ENCODE assay signal across 14 cellular contexts in the genomic region with DNA sequence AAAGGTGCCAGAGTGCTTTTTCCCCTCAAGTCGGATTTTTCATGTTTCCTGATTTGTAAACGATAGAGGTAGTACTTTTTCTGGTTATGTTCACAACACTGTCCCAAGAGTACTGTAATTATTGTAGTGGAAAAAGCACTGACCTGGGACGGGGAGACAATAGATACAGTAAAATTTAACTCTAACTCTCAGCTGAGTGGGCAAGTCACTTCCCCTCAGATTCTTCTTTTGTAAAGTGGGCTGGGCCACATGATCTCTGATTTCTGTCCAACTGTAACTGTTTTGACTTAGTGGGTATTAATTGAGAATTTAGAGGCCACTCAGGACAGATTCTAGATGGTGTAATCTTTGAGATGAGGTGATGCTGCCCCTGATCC. TPM values are rescaled to one million over a fixed set of nuclear protein-coding genes. Genes with fewer than 3 reads are reported as not detected.
DNase-seq lines count a peak whose midpoint lies in the region; ATAC-seq and TF ChIP-seq lines count a peak whose summit lies in the region.
"Had no signal": no experiment of that assay in that cellular context is flagged by ENCODE, and none has a peak within 500 bp of the region (broad histone marks: within the 10 kb centered on the region; RNA-seq: fewer than 3 reads in every experiment).

No MANE protein-coding gene starts in this region.

- intact Hi-C loops in Calu3 (cut with micrococcal nuclease; ENCODE audit: unreplicated experiment) (loop anchor here (1.0 to 5.0 kb wide), 2 partner anchors 75 to 102 kb away; no protein-coding TSS in a partner anchor), uterus (cut with DNase I; ENCODE audit: low total_unique reads) (loop anchor here (10.0 kb wide), 1 partner anchor 72 kb away; a partner anchor contains a TSS), head of caudate nucleus (cut with DNase I) (no loop called here)

- CTCF ChIA-PET in Calu3 (lab: Charles Lee) (interaction anchor here (0.9 to 1.3 kb wide), 3 partner anchors 76 to 101 kb away, joined by 3 to 13 read pairs (median 5); no protein-coding TSS in a partner anchor), SK-N-SH (lab: Yijun Ruan, JAX) (interaction anchor here (0.7 to 2.5 kb wide), 4 partner anchors 12 to 102 kb away, joined by 3 to 8 read pairs (median 5); no protein-coding TSS in a partner anchor)

- H3K9me3 Mint-ChIP-seq in Calu3 (ENCODE audit: low read depth, unreplicated experiment) (no peaks in the 10 kb centered on the region), mesothelial cell of epicardium (no peaks in the 10 kb centered on the region)

- H3K4me2 ChIP-seq in Karpas-422 (ENCODE audit: low read depth, low read length, poor library complexity, severe bottlenecking), result peak overlapping the region; percentile 62
- no peak overlapping the region for H3K4me2 ChIP-seq in SK-N-SH

- no peaks in the 10 kb centered on the region for H3K9me3 ChIP-seq in Karpas-422 (ENCODE audit: low read length)
- H3K9me3 ChIP-seq in uterus, result no peaks in the 10 kb centered on the region
- no peaks in the 10 kb centered on the region for H3K9me3 ChIP-seq in SK-N-SH
- H3K9me3 ChIP-seq: breast epithelium, prostate gland had no signal

- H3K27me3 ChIP-seq in Karpas-422 (ENCODE audit: low read length) (no peaks in the 10 kb centered on the region), uterus (no peaks in the 10 kb centered on the region), SK-N-SH (ENCODE audit: insufficient read depth) (no peaks in the 10 kb centered on the region)
- H3K27me3 ChIP-seq: breast epithelium had no signal

- H3K27ac ChIP-seq in Karpas-422 (ENCODE audit: low read length), result peak overlapping the region; percentile 90
- H3K27ac ChIP-seq in uterus, result no peak overlapping the region
- no peak overlapping the region for H3K27ac ChIP-seq in SK-N-SH (ENCODE audit: low read depth in 2 of 2, low read length in 1 of 2)
- H3K27ac ChIP-seq: breast epithelium had no signal

- H3K36me3 Mint-ChIP-seq in Calu3 (ENCODE audit: insufficient read depth, unreplicated experiment), result peaks cover 39% of the 10 kb centered on the region
- peaks cover 9% of the 10 kb centered on the region for H3K36me3 Mint-ChIP-seq in mesothelial cell of epicardium

- H2AFZ ChIP-seq in Karpas-422 (ENCODE audit: low read length), result no peak overlapping the region
- no peak overlapping the region for H2AFZ ChIP-seq in SK-N-SH (ENCODE audit: low read depth)

- H3F3A ChIP-seq in SK-N-SH (replicated peaks; ENCODE audit: insufficient read depth), result peaks cover 11% of the 10 kb centered on the region

- H3K9ac ChIP-seq in Karpas-422 (ENCODE audit: low read length) (peak overlapping the region; percentile 53), SK-N-SH (no peak overlapping the region)

- H3K4me3 ChIP-seq in Karpas-422 (ENCODE audit: low read length) (peak overlapping the region; percentile 44), uterus (no peak overlapping the region), SK-N-SH (ENCODE audit: low read depth in 2 of 2, low read length in 1 of 2) (no peak overlapping the region)
- H3K4me3 ChIP-seq: breast epithelium, prostate gland had no signal

- no peak for TF ChIP-seq POLR2A in uterus (IDR thresholded peaks at IDR 0.05)

- H3K4me1 Mint-ChIP-seq in Calu3 (ENCODE audit: low read depth, unreplicated experiment) (peaks cover 28% of the 10 kb centered on the region), mesothelial cell of epicardium (no peaks in the 10 kb centered on the region)

- H4K20me1 ChIP-seq in Karpas-422 (ENCODE audit: insufficient read depth, low read depth, low read length), result no peaks in the 10 kb centered on the region
- H4K20me1 ChIP-seq in SK-N-SH (ENCODE audit: insufficient read depth), result 0 out of 2 replicates have a peak, but pooled peaks cover 3% of the 10 kb centered on the region

- no peak for TF ChIP-seq CTCF in Calu3 (IDR thresholded peaks at IDR 0.05; ENCODE audit: unreplicated experiment)
- TF ChIP-seq CTCF in mesothelial cell of epicardium (IDR thresholded peaks at IDR 0.05; ENCODE audit: unreplicated experiment), result no peak
- no peak for TF ChIP-seq CTCF in uterus (IDR thresholded peaks at IDR 0.05)
- no peak for TF ChIP-seq CTCF in SK-N-SH (IDR thresholded peaks at IDR 0.05)

- H3K4me3 Mint-ChIP-seq in Calu3 (ENCODE audit: low read depth, unreplicated experiment) (no peak overlapping the region), mesothelial cell of epicardium (no peak overlapping the region)

- BruUV-seq in Calu3 (replicated peaks; lab: Mats Ljungman, UMichigan), result no TSS peak

- H3K27ac Mint-ChIP-seq in Calu3 (ENCODE audit: unreplicated experiment) (peak overlapping the region; percentile 18), mesothelial cell of epicardium (peak overlapping the region; percentile 7)

- no peaks in the 10 kb centered on the region for H3K9me2 ChIP-seq in Karpas-422 (replicated peaks; ENCODE audit: insufficient read depth, low read length)
- no peaks in the 10 kb centered on the region for H3K9me2 ChIP-seq in SK-N-SH

- no peak for TF ChIP-seq RAD21 in SK-N-SH (IDR thresholded peaks at IDR 0.05; ENCODE audit: low read length)

- no peaks in the 10 kb centered on the region for H3K27me3 Mint-ChIP-seq in Calu3 (ENCODE audit: unreplicated experiment)
- H3K27me3 Mint-ChIP-seq in mesothelial cell of epicardium (ENCODE audit: low read depth), result no peaks in the 10 kb centered on the region

- WGBS in SK-N-SH (ENCODE audit: low lambda C conversion rate), result 95% methylated on average over 3 of the region's 3 CpGs

- H3K79me2 ChIP-seq in Karpas-422 (ENCODE audit: low read length) (peaks cover 65% of the 10 kb centered on the region), SK-N-SH (ENCODE audit: insufficient read depth) (peaks cover 35% of the 10 kb centered on the region)

- H3K4me1 ChIP-seq in Karpas-422 (ENCODE audit: low read length) (peaks cover 66% of the 10 kb centered on the region), uterus (no peaks in the 10 kb centered on the region), SK-N-SH (ENCODE audit: control insufficient read depth in 1 of 2, insufficient read depth in 2 of 2, low read depth in 1 of 2, low read length in 1 of 2) (0 out of 4 replicates have a peak, but pooled peaks cover 0 to 6% of the 10 kb centered on the region in 2 experiments)
- H3K4me1 ChIP-seq: breast epithelium, prostate gland had no signal

- POLR2A ChIA-PET in SK-N-SH (lab: Yijun Ruan, JAX), result no interaction called here

- peaks cover 19% of the 10 kb centered on the region for H3K36me3 ChIP-seq in Karpas-422 (ENCODE audit: insufficient read depth, low read length)
- H3K36me3 ChIP-seq in uterus, result no peaks in the 10 kb centered on the region
- H3K36me3 ChIP-seq in SK-N-SH (replicated peaks in 1 of 2; ENCODE audit: control insufficient read depth in 1 of 2, insufficient read depth in 2 of 2, low read length in 1 of 2), result peaks cover 9 to 13% of the 10 kb centered on the region in 2 experiments
- H3K36me3 ChIP-seq: breast epithelium, prostate gland had no signal

- ATAC-seq in GM19397 (IDR thresholded peaks at IDR 0.05; ENCODE audit: unreplicated experiment) (peak; percentile 30), HG03025 (IDR thresholded peaks at IDR 0.05; ENCODE audit: low FRiP score, unreplicated experiment) (no peak)

- no peak for DNase-seq in Calu3
- DNase-seq in Karpas-422, result peak; percentile 77
- DNase-seq in mesothelial cell of epicardium (ENCODE audit: low spot score in 2 of 2, unreplicated experiment in 2 of 2), result no peak
- no peak for DNase-seq in uterus
- no peak for DNase-seq in SK-N-SH
- DNase-seq in head of caudate nucleus, result no peak
- DNase-seq: activated naive CD4-positive, alpha-beta T cell treated with Interleukin-2 at 50 U/mL for 16 hours; effector CD4-positive, alpha-beta T cell; hippocampal formation; KG1 had no signal

- TF ChIP-seq EP300 in SK-N-SH (IDR thresholded peaks at IDR 0.05; ENCODE audit: borderline replicate concordance in 1 of 2, low read depth in 1 of 2, low read length in 1 of 2), result no peak

TF ChIP-seq in SK-N-SH, 30 proteins besides CTCF, POLR2A, EP300 and RAD21:
- TF ChIP-seq CHD2 (IDR thresholded peaks at IDR 0.05; ENCODE audit: low read length, partially characterized antibody) (no peak), ELF1 (IDR thresholded peaks at IDR 0.05) (no peak), SMC3 (IDR thresholded peaks at IDR 0.05; ENCODE audit: low read depth, low read length) (no peak)

RNA-seq across cellular contexts. Expression of a gene that starts 19.1 kb away (rescaled TPM):
- total RNA-seq in Calu3 (2022) (169 and 193 TPM in 2 replicates), mesothelial cell of epicardium (487 to 496 TPM (median 495 TPM) in 3 replicates), uterus (10 to 100 TPM; 14.7 to 93.3 (median 53.0) TPM)
- 262 and 391 TPM in 2 replicates for total RNA-seq in Karpas-422 (2014; rRNA removed; shearing (Covaris generic); ENCODE audit: low replicate concordance)
- 254 and 275 TPM in 2 replicates for polyA plus RNA-seq in SK-N-SH (2012; rRNA removed)
- 257 and 303 TPM in 2 replicates for polyA plus RNA-seq in SK-N-SH (2012; cell fraction: cytosol; rRNA removed)
- 94.4 and 121 TPM in 2 replicates for polyA plus RNA-seq in SK-N-SH (2012; cell fraction: nucleus; rRNA removed)

RNA-seq across cellular contexts. Expression of a gene that starts 25.0 kb away (rescaled TPM):
- 186 and 197 TPM in 2 replicates for total RNA-seq in Calu3 (2022)
- total RNA-seq in Karpas-422 (2014; rRNA removed; shearing (Covaris generic); ENCODE audit: low replicate concordance), result 201 and 257 TPM in 2 replicates
- total RNA-seq in mesothelial cell of epicardium, result 122 to 131 TPM (median 127 TPM) in 3 replicates
- 100 to 1,000 TPM in 1 of 4 donors, 10 to 100 TPM in 3; 27.4 to 161 (median 91.2) TPM for total RNA-seq in uterus
- polyA plus RNA-seq in SK-N-SH (2012; rRNA removed), result 172 and 226 TPM in 2 replicates
- 152 and 171 TPM in 2 replicates for polyA plus RNA-seq in SK-N-SH (2012; cell fraction: cytosol; rRNA removed)
- polyA plus RNA-seq in SK-N-SH (2012; cell fraction: nucleus; rRNA removed), result 246 and 333 TPM in 2 replicates

RNA-seq across cellular contexts. Expression of a gene that starts 45.4 kb away (rescaled TPM):
- 7.3 and 7.5 TPM in 2 replicates for total RNA-seq in Calu3 (2022)
- 3.1 and 4.5 TPM in 2 replicates for total RNA-seq in Karpas-422 (2014; rRNA removed; shearing (Covaris generic); ENCODE audit: low replicate concordance)
- 12.5 to 12.9 TPM (median 12.5 TPM) in 3 replicates for total RNA-seq in mesothelial cell of epicardium
- 10 to 100 TPM in 2 of 4 donors, 1 to 10 TPM in 1, not detected in 1; 5.2 to 20.2 (median 14.4) TPM for total RNA-seq in uterus
- polyA plus RNA-seq in SK-N-SH (2012; rRNA removed), result 8.0 and 10.0 TPM in 2 replicates
- 0.63 and 1.8 TPM in 2 replicates for polyA plus RNA-seq in SK-N-SH (2012; cell fraction: cytosol; rRNA removed)
- polyA plus RNA-seq in SK-N-SH (2012; cell fraction: nucleus; rRNA removed), result 114 and 147 TPM in 2 replicates

RNA-seq across cellular contexts. Expression of a gene that starts 45.4 kb away (rescaled TPM):
- total RNA-seq in Calu3 (2022) (1.8 and 5.1 TPM in 2 replicates), mesothelial cell of epicardium (6.6 to 8.1 TPM (median 7.8 TPM) in 3 replicates), uterus (10 to 100 TPM in 1 of 4 donors, under 1 TPM in 1, not detected in 2; 0.35 to 21.3 TPM)
- 1.4 and 1.5 TPM in 2 replicates for total RNA-seq in Karpas-422 (2014; rRNA removed; shearing (Covaris generic); ENCODE audit: low replicate concordance)
- 0.28 and 0.86 TPM in 2 replicates for polyA plus RNA-seq in SK-N-SH (2012; rRNA removed)
- polyA plus RNA-seq in SK-N-SH (2012; cell fraction: cytosol; rRNA removed), result 0.20 and 0.21 TPM in 2 replicates
- polyA plus RNA-seq in SK-N-SH (2012; cell fraction: nucleus; rRNA removed), result 5.2 and 5.6 TPM in 2 replicates
